In genomic region chr1:201385299-201385891, GRCh38 we compare ENCODE assay signal across 9 cellular contexts. TPM values are rescaled to one million over a fixed set of nuclear protein-coding genes. Genes with fewer than 3 reads are reported as not detected.
A peak's percentile ranks its signal among the peaks of the same experiment; 100 is the strongest.
DNase-seq lines count a peak whose midpoint lies in the region; ATAC-seq and TF ChIP-seq lines count a peak whose summit lies in the region.
"Had no signal": no experiment of that assay in that cellular context is flagged by ENCODE, and none has a peak within 500 bp of the region (broad histone marks: within the 10 kb centered on the region; RNA-seq: fewer than 3 reads in every experiment).

No MANE protein-coding gene starts in this region.

- WGBS in right lobe of liver (ENCODE audit: insufficient coverage, low coverage, low lambda C conversion rate, missing lambda C conversion rate) = 59% methylated on average over 5 of the region's 8 CpGs
- WGBS in lower leg skin, 2 donors = 72 to 73% methylated on average over 4 to 7 of the region's 8 CpGs

- ATAC-seq in GM19463 (IDR thresholded peaks at IDR 0.05; ENCODE audit: unreplicated experiment) (peak; percentile 85), SK-N-SH treated with all-trans-retinoic acid at 6 μM for 48 hours (peak; percentile 87), right lobe of liver (peak; percentile 90 to 95 (median 94)), thoracic aorta (ENCODE audit: insufficient number of reproducible peaks, low FRiP score, low read depth) (no peak)

- DNase-seq in DMS53 treated with DMSO at 0.1 percent for 48 hours (lab: John Stamatoyannopoulos, UW; ENCODE audit: unreplicated experiment) = peak; percentile 67
- peak; percentile 33 for DNase-seq in LHCN-M2 (ENCODE audit: low read depth)
- DNase-seq in breast epithelium (ENCODE audit: low spot score in 2 of 2) = peak; percentile 68 to 76
- DNase-seq in right lobe of liver = peak; percentile 67 to 78 (median 72)
- DNase-seq in thoracic aorta (ENCODE audit: low spot score) = no peak
- DNase-seq in lower leg skin (ENCODE audit: low spot score in 2 of 2) = no peak

- H3K9me3 ChIP-seq in breast epithelium (no peaks in the 10 kb centered on the region), right lobe of liver (no peaks in the 10 kb centered on the region), thoracic aorta (no peaks in the 10 kb centered on the region)

- H3K4me3 ChIP-seq in breast epithelium (no peak overlapping the region), right lobe of liver (no peak overlapping the region), thoracic aorta (no peak overlapping the region), lower leg skin (ENCODE audit: low read depth, poor library complexity, severe bottlenecking) (no peak overlapping the region)

- H3K27ac ChIP-seq in breast epithelium (no peak overlapping the region), right lobe of liver (no peak overlapping the region), thoracic aorta (no peak overlapping the region)

- intact Hi-C loops in breast epithelium (cut with DNase I; ENCODE audit: low total_unique reads) (no loop called here), right lobe of liver (cut with DNase I) (no loop called here), lower leg skin (cut with DNase I; ENCODE audit: low total_unique reads) (no loop called here)

- TF ChIP-seq CTCF in breast epithelium (IDR thresholded peaks at IDR 0.05) (peak; percentile 58 to 80 (median 62)), right lobe of liver (IDR thresholded peaks at IDR 0.05) (peak; percentile 79 to 93 (median 88)), thoracic aorta (IDR thresholded peaks at IDR 0.05) (peak; percentile 49), lower leg skin (IDR thresholded peaks at IDR 0.05) (peak in 1 of 3 donors; percentile 22)

- H3K36me3 ChIP-seq in breast epithelium (no peaks in the 10 kb centered on the region), right lobe of liver (peaks cover 0 to 16% (median 4%) of the 10 kb centered on the region in 4 donors), thoracic aorta (no peaks in the 10 kb centered on the region)

- TF ChIP-seq POLR2A in breast epithelium (IDR thresholded peaks at IDR 0.05) (no peak), right lobe of liver (IDR thresholded peaks at IDR 0.05) (no peak), lower leg skin (IDR thresholded peaks at IDR 0.05) (no peak)

- H3K27me3 ChIP-seq in breast epithelium (no peaks in the 10 kb centered on the region), right lobe of liver (no peaks in the 10 kb centered on the region), thoracic aorta (replicated peaks; ENCODE audit: insufficient read depth) (no peaks in the 10 kb centered on the region)

- H3K4me1 ChIP-seq in breast epithelium (peaks cover 0 to 8% of the 10 kb centered on the region in 2 donors), right lobe of liver (no peaks in the 10 kb centered on the region), thoracic aorta (ENCODE audit: control insufficient read depth in 1 of 2, low read depth in 2 of 2) (no peaks in the 10 kb centered on the region)

TF ChIP-seq in SK-N-SH treated with all-trans-retinoic acid at 6 μM for 48 hours, 23 proteins besides CTCF, POLR2A, EP300 and RAD21:
- TF ChIP-seq ESRRG (CRISPR knock-in tag; IDR thresholded peaks at IDR 0.05) = no peak
- TF ChIP-seq ZC3H10 (CRISPR knock-in tag; IDR thresholded peaks at IDR 0.05) = no peak
- no peak for TF ChIP-seq TOX (CRISPR knock-in tag; IDR thresholded peaks at IDR 0.05; ENCODE audit: borderline replicate concordance)
- no peak for TF ChIP-seq ZNF70 (CRISPR knock-in tag; IDR thresholded peaks at IDR 0.05)
- no peak for TF ChIP-seq ARNTL (CRISPR knock-in tag; IDR thresholded peaks at IDR 0.05; ENCODE audit: borderline replicate concordance, low read depth)
- TF ChIP-seq SNAI2 (CRISPR knock-in tag; IDR thresholded peaks at IDR 0.05) = no peak
- no peak for TF ChIP-seq ISL1 (CRISPR knock-in tag; IDR thresholded peaks at IDR 0.05)
- no peak for TF ChIP-seq RARB (CRISPR knock-in tag; IDR thresholded peaks at IDR 0.05)
- no peak for TF ChIP-seq TSHZ2 (CRISPR knock-in tag; IDR thresholded peaks at IDR 0.05)
- TF ChIP-seq ZFP3 (CRISPR knock-in tag; IDR thresholded peaks at IDR 0.05) = no peak
- no peak for TF ChIP-seq PPARA (CRISPR knock-in tag; IDR thresholded peaks at IDR 0.05; ENCODE audit: borderline replicate concordance)
- TF ChIP-seq GLIS3 (CRISPR knock-in tag; IDR thresholded peaks at IDR 0.05) = no peak
- no peak for TF ChIP-seq BACH2 (CRISPR knock-in tag; IDR thresholded peaks at IDR 0.05; ENCODE audit: borderline replicate concordance)
TF ChIP-seq in SK-N-SH treated with all-trans-retinoic acid at 6 μM for 48 hours: peak in this region for 0.

RNA-seq across cellular contexts. Expression of gene TNNT2, which starts 7.9 kb away (rescaled TPM):
- 62.1 and 156 TPM in 2 replicates for total RNA-seq in LHCN-M2 (2014; rRNA removed)
- 624 TPM for polyA plus RNA-seq in LHCN-M2 (2012)
- total RNA-seq in breast epithelium = 1 to 10 TPM in 2 of 3 donors, not detected in 1; 1.3 to 2.6 TPM
- 1 to 10 TPM in 1 of 6 experiments, under 1 TPM in 2, not detected in 3; 0.18 to 1.1 (median 0.24) TPM for total RNA-seq in right lobe of liver
- under 1 TPM in 1 of 2 donors, not detected in 1; 0.21 TPM for total RNA-seq in thoracic aorta
- 10 to 100 TPM in 3 of 4 donors, 1 to 10 TPM in 1; 6.6 to 28.3 (median 20.5) TPM for total RNA-seq in lower leg skin
- total RNA-seq: T-helper 2 cell treated with Interferon-gamma antibody and Interleukin-4, amounts not matched to agents 100 ng/mL and 5 ng/mL, for 36 hours had no signal

RNA-seq across cellular contexts. Expression of gene LAD1, which starts 13.7 kb away (rescaled TPM):
- total RNA-seq in LHCN-M2 (2014; rRNA removed) = 0.64 and 2.2 TPM in 2 replicates
- 1.5 TPM for polyA plus RNA-seq in LHCN-M2 (2012)
- total RNA-seq in breast epithelium = 10 to 100 TPM in 2 of 3 donors, not detected in 1; 13.1 to 18.0 TPM
- 10 to 100 TPM; 12.2 to 26.7 (median 19.4) TPM for total RNA-seq in right lobe of liver
- total RNA-seq in thoracic aorta = 10 to 100 TPM in 1 of 2 donors, under 1 TPM in 1; 0.41 to 11.1 TPM
- total RNA-seq in lower leg skin = 100 to 1,000 TPM; 271 to 336 (median 291) TPM
- total RNA-seq: T-helper 2 cell treated with Interferon-gamma antibody and Interleukin-4, amounts not matched to agents 100 ng/mL and 5 ng/mL, for 36 hours had no signal

RNA-seq across cellular contexts. Expression of gene TNNI1, which starts 36.1 kb away (rescaled TPM):
- total RNA-seq in LHCN-M2 (2014; rRNA removed) (1.7 and 25.7 TPM in 2 replicates), breast epithelium (under 1 TPM in 2 of 3 donors, not detected in 1; 0.15 to 0.66 TPM), right lobe of liver (1 to 10 TPM in 1 of 6 experiments, under 1 TPM in 2, not detected in 3; 0.26 to 2.0 (median 0.37) TPM), thoracic aorta (1 to 10 TPM in 1 of 2 donors, not detected in 1; 1.2 TPM), lower leg skin (not detected)
- 98.0 TPM for polyA plus RNA-seq in LHCN-M2 (2012)
- total RNA-seq: T-helper 2 cell treated with Interferon-gamma antibody and Interleukin-4, amounts not matched to agents 100 ng/mL and 5 ng/mL, for 36 hours had no signal

Comparison
In these comparisons a context has a peak if more than half of its experiments do, and no peak if none do; other contexts are left out.
1. DNase-seq: peak in DMS53 treated with DMSO at 0.1 percent for 48 hours (single experiment), LHCN-M2 (single experiment), breast epithelium (2 of 2) and right lobe of liver (3 of 3); none in thoracic aorta (single experiment) and lower leg skin (0 of 2).
2. RNA of gene LAD1, which starts 13.7 kb away (total RNA-seq): 271 to 336 TPM in lower leg skin; 12.2 to 26.7 TPM in right lobe of liver, 13.1 to 18.0 TPM in breast epithelium, 0.41 to 11.1 TPM in thoracic aorta and 0.64 to 2.2 TPM in LHCN-M2; every median in the first group is over 4 times any median in the second.